Comparison of ENCODE assay signal across 25 cellular contexts in the genomic region with DNA sequence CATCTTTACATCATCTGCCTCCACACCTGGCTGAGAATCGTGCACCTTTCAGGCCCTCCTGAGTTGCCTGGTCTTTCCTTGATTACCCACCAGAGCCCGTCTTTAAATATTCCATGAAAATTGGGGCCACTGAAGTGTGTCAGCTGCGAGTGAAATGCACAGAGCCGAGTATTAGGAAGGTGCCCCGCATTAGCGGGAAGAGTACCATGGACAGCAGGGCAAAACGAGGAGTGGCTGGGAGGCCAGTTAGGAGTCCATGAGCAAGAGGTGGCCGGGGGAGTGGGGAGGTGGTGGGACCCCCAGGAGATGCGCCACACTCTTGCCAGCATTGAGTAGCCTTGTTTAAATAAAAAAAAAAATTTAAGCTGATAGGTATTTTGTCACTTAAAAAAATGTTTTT.
"Had no signal": no experiment of that assay in that cellular context is flagged by ENCODE, and none has a peak within 500 bp of the region (broad histone marks: within the 10 kb centered on the region; RNA-seq: fewer than 3 reads in every experiment).

No MANE protein-coding gene starts in this region.

- H3K4me3 Mint-ChIP-seq: dendritic cell treated with granulocyte-macrophage colony-stimulating factor and Interleukin-4, amounts not matched to agents 40 ng/mL and 50 ng/mL, for 4 days; endodermal cell; natural killer cell; stimulated activated effector memory CD8-positive, alpha-beta T cell treated with anti-CD3 and anti-CD28 coated beads, Interleukin-12 subunit alpha, Interleukin-12 subunit beta, amount 100 ng/mL, for 72 hours; type B pancreatic cell had no signal

- ATAC-seq: foreskin keratinocyte; gastroesophageal sphincter; left colon; lower lobe of right lung; natural killer cell; stimulated activated effector memory CD8-positive, alpha-beta T cell treated with anti-CD3 and anti-CD28 coated beads, Interleukin-12 subunit alpha, Interleukin-12 subunit beta, amount 100 ng/mL, for 72 hours had no signal

- H3K4me1 ChIP-seq: colonic mucosa, foreskin keratinocyte, gastroesophageal sphincter, lower lobe of right lung, prostate gland, sigmoid colon, stomach had no signal

- H3K36me3 Mint-ChIP-seq: natural killer cell; stimulated activated effector memory CD8-positive, alpha-beta T cell treated with anti-CD3 and anti-CD28 coated beads, Interleukin-12 subunit alpha, Interleukin-12 subunit beta, amount 100 ng/mL, for 72 hours; type B pancreatic cell had no signal

- DNase-seq: colonic mucosa; effector CD8-positive, alpha-beta T cell; endodermal cell; foreskin keratinocyte; heart right ventricle; hippocampal formation; kidney glomerular epithelial cell; left colon; left ventricle myocardium inferior; lower lobe of right lung; natural killer cell; sigmoid colon; stimulated activated CD4-positive, alpha-beta T cell treated with anti-CD3 and anti-CD28 coated beads, Interleukin-2, amount 100 ng/mL, for 24 hours; stimulated activated CD4-positive, alpha-beta T cell treated with anti-CD3 and anti-CD28 coated beads, Interleukin-4, amount 100 ng/mL, for 24 hours; stimulated activated naive CD4-positive, alpha-beta T cell treated with Interleukin-2 at 50 U/mL for 16 hours; stomach; thyroid gland had no signal

- H3K9me3 Mint-ChIP-seq: dendritic cell treated with granulocyte-macrophage colony-stimulating factor and Interleukin-4, amounts not matched to agents 40 ng/mL and 50 ng/mL, for 4 days; endodermal cell; natural killer cell; stimulated activated effector memory CD8-positive, alpha-beta T cell treated with anti-CD3 and anti-CD28 coated beads, Interleukin-12 subunit alpha, Interleukin-12 subunit beta, amount 100 ng/mL, for 72 hours; type B pancreatic cell had no signal

- H3K36me3 ChIP-seq: colonic mucosa, esophagus muscularis mucosa, gastroesophageal sphincter, heart right ventricle, left ventricle myocardium inferior, lower lobe of right lung, neutrophil, prostate gland, right atrium auricular region, sigmoid colon, thyroid gland had no signal

- H3K27ac Mint-ChIP-seq: dendritic cell treated with granulocyte-macrophage colony-stimulating factor and Interleukin-4, amounts not matched to agents 40 ng/mL and 50 ng/mL, for 4 days; endodermal cell; natural killer cell; stimulated activated effector memory CD8-positive, alpha-beta T cell treated with anti-CD3 and anti-CD28 coated beads, Interleukin-12 subunit alpha, Interleukin-12 subunit beta, amount 100 ng/mL, for 72 hours; type B pancreatic cell had no signal

- H3K27ac ChIP-seq: colonic mucosa, esophagus muscularis mucosa, foreskin keratinocyte, gastroesophageal sphincter, heart right ventricle, left ventricle myocardium inferior, lower lobe of right lung, neutrophil, prostate gland, sigmoid colon, stomach, thyroid gland had no signal

- H3K9me3 ChIP-seq: colonic mucosa, esophagus muscularis mucosa, gastroesophageal sphincter, heart right ventricle, left ventricle myocardium inferior, lower lobe of right lung, neutrophil, prostate gland, right atrium auricular region, sigmoid colon, stomach, thyroid gland had no signal

- H3K4me3 ChIP-seq: colonic mucosa, esophagus muscularis mucosa, gastroesophageal sphincter, heart right ventricle, left ventricle myocardium inferior, lower lobe of right lung, prostate gland, right atrium auricular region, sigmoid colon, stomach, thyroid gland had no signal

- H3K27me3 ChIP-seq: colonic mucosa, esophagus muscularis mucosa, foreskin keratinocyte, gastroesophageal sphincter, heart right ventricle, right atrium auricular region, sigmoid colon, stomach, thyroid gland had no signal

- H3K4me1 Mint-ChIP-seq: natural killer cell; stimulated activated effector memory CD8-positive, alpha-beta T cell treated with anti-CD3 and anti-CD28 coated beads, Interleukin-12 subunit alpha, Interleukin-12 subunit beta, amount 100 ng/mL, for 72 hours had no signal
